In genomic region chr11:120410622-120411380, GRCh38 we compare ENCODE assay signal across 21 cellular contexts.
"Had no signal": no experiment of that assay in that cellular context is flagged by ENCODE, and none has a peak within 500 bp of the region (broad histone marks: within the 10 kb centered on the region; RNA-seq: fewer than 3 reads in every experiment).

No MANE protein-coding gene starts in this region.

- H3K4me3 Mint-ChIP-seq: activated CD4-positive, alpha-beta memory T cell treated with anti-CD3 and anti-CD28 coated beads, Interleukin-2, amount 10 ng/mL, durations not matched to agents 7 days and 5 days; activated CD8-positive, alpha-beta memory T cell treated with anti-CD3 and anti-CD28 coated beads, Interleukin-2, amount 10 ng/mL, durations not matched to agents 7 days and 5 days; activated naive CD8-positive, alpha-beta T cell treated with anti-CD3 and anti-CD28 coated beads, Interleukin-2, amount 10 ng/mL, durations not matched to agents 7 days and 5 days; brain; central memory CD8-positive, alpha-beta T cell; naive thymus-derived CD8-positive, alpha-beta T cell; stimulated activated effector memory CD8-positive, alpha-beta T cell treated with anti-CD3 and anti-CD28 coated beads, Interleukin-12 subunit alpha, Interleukin-12 subunit beta, amount 100 ng/mL, for 72 hours; T-cell had no signal

- H3K36me3 ChIP-seq: colonic mucosa, gastroesophageal sphincter, neutrophil, pancreas had no signal

- H3K9me3 ChIP-seq: colonic mucosa, gastroesophageal sphincter, heart left ventricle, neutrophil, pancreas, right lobe of liver, stomach had no signal

- H3K4me3 ChIP-seq: colonic mucosa, gastroesophageal sphincter, heart left ventricle, pancreas, right lobe of liver, stomach had no signal

- H3K27me3 ChIP-seq: colonic mucosa, gastroesophageal sphincter, heart left ventricle, pancreas, right lobe of liver, stomach had no signal

- ATAC-seq: activated CD8-positive, alpha-beta memory T cell treated with anti-CD3 and anti-CD28 coated beads, Interleukin-2, amount 10 ng/mL, durations not matched to agents 7 days and 5 days; gastroesophageal sphincter; heart left ventricle; naive thymus-derived CD8-positive, alpha-beta T cell; pancreas; right lobe of liver; stimulated activated effector memory CD8-positive, alpha-beta T cell treated with anti-CD3 and anti-CD28 coated beads, Interleukin-12 subunit alpha, Interleukin-12 subunit beta, amount 100 ng/mL, for 72 hours; T-cell had no signal

- H3K27ac Mint-ChIP-seq: activated CD4-positive, alpha-beta memory T cell treated with anti-CD3 and anti-CD28 coated beads, Interleukin-2, amount 10 ng/mL, durations not matched to agents 7 days and 5 days; activated CD8-positive, alpha-beta memory T cell treated with anti-CD3 and anti-CD28 coated beads, Interleukin-2, amount 10 ng/mL, durations not matched to agents 7 days and 5 days; activated naive CD8-positive, alpha-beta T cell treated with anti-CD3 and anti-CD28 coated beads, Interleukin-2, amount 10 ng/mL, durations not matched to agents 7 days and 5 days; brain; naive thymus-derived CD8-positive, alpha-beta T cell; stimulated activated effector memory CD8-positive, alpha-beta T cell treated with anti-CD3 and anti-CD28 coated beads, Interleukin-12 subunit alpha, Interleukin-12 subunit beta, amount 100 ng/mL, for 72 hours; T-cell had no signal

- DNase-seq: activated CD4-positive, alpha-beta memory T cell treated with anti-CD3 and anti-CD28 coated beads, Interleukin-2, amount 10 ng/mL, durations not matched to agents 7 days and 5 days; activated CD4-positive, alpha-beta T cell treated with anti-CD3 and anti-CD28 coated beads for 48 hours; activated CD4-positive, CD25-positive, alpha-beta regulatory T cell; activated CD8-positive, alpha-beta memory T cell treated with anti-CD3 and anti-CD28 coated beads, Interleukin-2, amount 10 ng/mL, durations not matched to agents 7 days and 5 days; activated naive CD8-positive, alpha-beta T cell treated with anti-CD3 and anti-CD28 coated beads, Interleukin-2, amount 10 ng/mL, durations not matched to agents 7 days and 5 days; colonic mucosa; heart left ventricle; naive thymus-derived CD8-positive, alpha-beta T cell; pancreas; right lobe of liver; small intestine; stimulated activated CD4-positive, alpha-beta T cell treated with anti-CD3 and anti-CD28 coated beads, Interleukin-4, amount 100 ng/mL, for 24 hours; stomach; T-cell; T-helper 9 cell; trophoblast cell had no signal

- H3K4me1 Mint-ChIP-seq: activated CD4-positive, alpha-beta memory T cell treated with anti-CD3 and anti-CD28 coated beads, Interleukin-2, amount 10 ng/mL, durations not matched to agents 7 days and 5 days; activated CD8-positive, alpha-beta memory T cell treated with anti-CD3 and anti-CD28 coated beads, Interleukin-2, amount 10 ng/mL, durations not matched to agents 7 days and 5 days; activated naive CD8-positive, alpha-beta T cell treated with anti-CD3 and anti-CD28 coated beads, Interleukin-2, amount 10 ng/mL, durations not matched to agents 7 days and 5 days; central memory CD8-positive, alpha-beta T cell; naive thymus-derived CD8-positive, alpha-beta T cell; stimulated activated effector memory CD8-positive, alpha-beta T cell treated with anti-CD3 and anti-CD28 coated beads, Interleukin-12 subunit alpha, Interleukin-12 subunit beta, amount 100 ng/mL, for 72 hours; T-cell had no signal

- H3K9me3 Mint-ChIP-seq: activated CD4-positive, alpha-beta memory T cell treated with anti-CD3 and anti-CD28 coated beads, Interleukin-2, amount 10 ng/mL, durations not matched to agents 7 days and 5 days; activated naive CD8-positive, alpha-beta T cell treated with anti-CD3 and anti-CD28 coated beads, Interleukin-2, amount 10 ng/mL, durations not matched to agents 7 days and 5 days; brain; central memory CD8-positive, alpha-beta T cell; naive thymus-derived CD8-positive, alpha-beta T cell; stimulated activated effector memory CD8-positive, alpha-beta T cell treated with anti-CD3 and anti-CD28 coated beads, Interleukin-12 subunit alpha, Interleukin-12 subunit beta, amount 100 ng/mL, for 72 hours; T-cell had no signal

- H3K36me3 Mint-ChIP-seq: naive thymus-derived CD8-positive, alpha-beta T cell; stimulated activated effector memory CD8-positive, alpha-beta T cell treated with anti-CD3 and anti-CD28 coated beads, Interleukin-12 subunit alpha, Interleukin-12 subunit beta, amount 100 ng/mL, for 72 hours had no signal

- H3K27me3 Mint-ChIP-seq: activated CD4-positive, alpha-beta memory T cell treated with anti-CD3 and anti-CD28 coated beads, Interleukin-2, amount 10 ng/mL, durations not matched to agents 7 days and 5 days; activated CD8-positive, alpha-beta memory T cell treated with anti-CD3 and anti-CD28 coated beads, Interleukin-2, amount 10 ng/mL, durations not matched to agents 7 days and 5 days; brain; central memory CD8-positive, alpha-beta T cell; T-cell had no signal

- H3K27ac ChIP-seq: colonic mucosa, gastroesophageal sphincter, heart left ventricle, neutrophil, pancreas, right lobe of liver, stomach had no signal

- H3K4me1 ChIP-seq: colonic mucosa, gastroesophageal sphincter, right lobe of liver, stomach had no signal
